ENCODE assay signal across 1 cellular context in genomic region chr4:84875636-84876371, GRCh38.
TF ChIP-seq lines count a peak whose summit lies in the region.

No MANE protein-coding gene starts in this region.

TF ChIP-seq in K562, 482 proteins besides CTCF, POLR2A, EP300 and RAD21 (continued from another document):
- TF ChIP-seq TRIM25 (IDR thresholded peaks at IDR 0.05; ENCODE audit: borderline replicate concordance): no peak
- TF ChIP-seq, protein P1, sequence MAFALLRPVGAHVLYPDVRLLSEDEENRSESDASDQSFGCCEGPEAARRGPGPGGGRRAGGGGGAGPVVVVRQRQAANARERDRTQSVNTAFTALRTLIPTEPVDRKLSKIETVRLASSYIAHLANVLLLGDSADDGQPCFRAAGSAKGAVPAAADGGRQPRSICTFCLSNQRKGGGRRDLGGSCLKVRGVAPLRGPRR (CRISPR knock-in tag; IDR thresholded peaks at IDR 0.05): no peak
